Comparison of ENCODE assay signal across 11 cellular contexts in genomic region chr15:69032006-69032405, GRCh38. TPM values are rescaled to one million over a fixed set of nuclear protein-coding genes. Genes with fewer than 3 reads are reported as not detected.
A peak's percentile ranks its signal among the peaks of the same experiment; 100 is the strongest.
DNase-seq lines count a peak whose midpoint lies in the region; ATAC-seq lines count a peak whose summit lies in the region.
"Had no signal": no experiment of that assay in that cellular context is flagged by ENCODE, and none has a peak within 500 bp of the region (broad histone marks: within the 10 kb centered on the region; RNA-seq: fewer than 3 reads in every experiment).

No MANE protein-coding gene starts in this region.

- H3K9me3 ChIP-seq in iPS-18a (ENCODE audit: control insufficient read depth, low read depth, low read length) (no peaks in the 10 kb centered on the region), subcutaneous abdominal adipose tissue (ENCODE audit: control insufficient read depth in 5 of 5, low read length in 5 of 5) (no peaks in the 10 kb centered on the region)
- H3K9me3 ChIP-seq: sigmoid colon had no signal

- no peaks in the 10 kb centered on the region for H3K36me3 Mint-ChIP-seq in activated T-cell treated with anti-CD3 and anti-CD28 coated beads, Interleukin-2, amount 50 U/mL, for 4 hours (ENCODE audit: insufficient read depth)
- no peaks in the 10 kb centered on the region for H3K36me3 Mint-ChIP-seq in activated naive CD8-positive, alpha-beta T cell treated with anti-CD3 and anti-CD28 coated beads, Interleukin-2, amount 10 ng/mL, durations not matched to agents 7 days and 5 days
- H3K36me3 Mint-ChIP-seq in activated CD4-positive, alpha-beta memory T cell treated with anti-CD3 and anti-CD28 coated beads, Interleukin-2, amount 10 ng/mL, durations not matched to agents 7 days and 5 days (ENCODE audit: low read depth): no peaks in the 10 kb centered on the region

- no peaks in the 10 kb centered on the region for H3K9me3 Mint-ChIP-seq in activated T-cell treated with anti-CD3 and anti-CD28 coated beads, Interleukin-2, amount 50 U/mL, for 4 hours
- no peaks in the 10 kb centered on the region for H3K9me3 Mint-ChIP-seq in activated naive CD8-positive, alpha-beta T cell treated with anti-CD3 and anti-CD28 coated beads, Interleukin-2, amount 10 ng/mL, durations not matched to agents 7 days and 5 days
- no peaks in the 10 kb centered on the region for H3K9me3 Mint-ChIP-seq in activated CD4-positive, alpha-beta memory T cell treated with anti-CD3 and anti-CD28 coated beads, Interleukin-2, amount 10 ng/mL, durations not matched to agents 7 days and 5 days

- H3K4me3 Mint-ChIP-seq in activated T-cell treated with anti-CD3 and anti-CD28 coated beads, Interleukin-2, amount 50 U/mL, for 4 hours: peak overlapping the region; percentile 43
- H3K4me3 Mint-ChIP-seq in activated naive CD8-positive, alpha-beta T cell treated with anti-CD3 and anti-CD28 coated beads, Interleukin-2, amount 10 ng/mL, durations not matched to agents 7 days and 5 days: peak overlapping the region; percentile 53
- no peak overlapping the region for H3K4me3 Mint-ChIP-seq in activated CD4-positive, alpha-beta memory T cell treated with anti-CD3 and anti-CD28 coated beads, Interleukin-2, amount 10 ng/mL, durations not matched to agents 7 days and 5 days

- H3K27me3 ChIP-seq in iPS-18a (ENCODE audit: control insufficient read depth, insufficient read depth, low read length): peaks cover 18% of the 10 kb centered on the region
- peaks cover 0 to 11% (median 5%) of the 10 kb centered on the region in 5 donors for H3K27me3 ChIP-seq in subcutaneous abdominal adipose tissue (ENCODE audit: control insufficient read depth in 5 of 5, insufficient read depth in 4 of 5, low read length in 5 of 5)

- H3K27ac ChIP-seq in iPS-18a (ENCODE audit: low read length) (no peak overlapping the region), subcutaneous abdominal adipose tissue (ENCODE audit: low read depth, low read length) (no peak overlapping the region)
- H3K27ac ChIP-seq: sigmoid colon had no signal

- ATAC-seq in activated T-cell treated with anti-CD3 and anti-CD28 coated beads, Interleukin-2, amount 50 U/mL, for 4 hours: no peak
- no peak for ATAC-seq in activated naive CD8-positive, alpha-beta T cell treated with anti-CD3 and anti-CD28 coated beads, Interleukin-2, amount 10 ng/mL, durations not matched to agents 7 days and 5 days (ENCODE audit: low read depth)

- peaks cover 40% of the 10 kb centered on the region for H3K27me3 Mint-ChIP-seq in activated T-cell treated with anti-CD3 and anti-CD28 coated beads, Interleukin-2, amount 50 U/mL, for 4 hours (ENCODE audit: low read depth)
- peaks cover 8% of the 10 kb centered on the region for H3K27me3 Mint-ChIP-seq in activated naive CD8-positive, alpha-beta T cell treated with anti-CD3 and anti-CD28 coated beads, Interleukin-2, amount 10 ng/mL, durations not matched to agents 7 days and 5 days
- H3K27me3 Mint-ChIP-seq in activated CD4-positive, alpha-beta memory T cell treated with anti-CD3 and anti-CD28 coated beads, Interleukin-2, amount 10 ng/mL, durations not matched to agents 7 days and 5 days: peaks cover 14% of the 10 kb centered on the region

- H3K4me1 Mint-ChIP-seq in activated T-cell treated with anti-CD3 and anti-CD28 coated beads, Interleukin-2, amount 50 U/mL, for 4 hours (ENCODE audit: low read depth): peaks cover 3% of the 10 kb centered on the region
- H3K4me1 Mint-ChIP-seq in activated naive CD8-positive, alpha-beta T cell treated with anti-CD3 and anti-CD28 coated beads, Interleukin-2, amount 10 ng/mL, durations not matched to agents 7 days and 5 days: peaks cover 2% of the 10 kb centered on the region
- peaks cover 11% of the 10 kb centered on the region for H3K4me1 Mint-ChIP-seq in activated CD4-positive, alpha-beta memory T cell treated with anti-CD3 and anti-CD28 coated beads, Interleukin-2, amount 10 ng/mL, durations not matched to agents 7 days and 5 days

- H3K4me1 ChIP-seq in iPS-18a (ENCODE audit: control insufficient read depth, low read depth, low read length): no peaks in the 10 kb centered on the region
- H3K4me1 ChIP-seq in subcutaneous abdominal adipose tissue (ENCODE audit: control insufficient read depth in 5 of 5, insufficient read depth in 5 of 5, low read length in 5 of 5): peaks cover 0 to 10% (median 9%) of the 10 kb centered on the region in 5 donors

- DNase-seq in activated T-cell treated with anti-CD3 and anti-CD28 coated beads, Interleukin-2, amount 50 U/mL, for 4 hours: no peak
- DNase-seq in activated T-cell treated with anti-CD3 and anti-CD28 coated beads for 4 hours: no peak
- no peak for DNase-seq in activated naive CD8-positive, alpha-beta T cell treated with anti-CD3 and anti-CD28 coated beads, Interleukin-2, amount 10 ng/mL, durations not matched to agents 7 days and 5 days
- DNase-seq in activated CD4-positive, alpha-beta memory T cell treated with anti-CD3 and anti-CD28 coated beads, Interleukin-2, amount 10 ng/mL, durations not matched to agents 7 days and 5 days: no peak
- DNase-seq in anterior cingulate cortex (lab: John Stamatoyannopoulos, UW): no peak
- DNase-seq in NCI-H446 treated with DMSO at 0.1 percent for 48 hours (lab: John Stamatoyannopoulos, UW): no peak
- DNase-seq: NCI-H2171, sigmoid colon, SW 1271 had no signal

- H3K36me3 ChIP-seq in iPS-18a (ENCODE audit: control insufficient read depth, low read depth, low read length) (no peaks in the 10 kb centered on the region), subcutaneous abdominal adipose tissue (ENCODE audit: control insufficient read depth in 5 of 5, insufficient read depth in 5 of 5, low read length in 5 of 5) (no peaks in the 10 kb centered on the region)
- H3K36me3 ChIP-seq: sigmoid colon had no signal

- no peak overlapping the region for H3K27ac Mint-ChIP-seq in activated naive CD8-positive, alpha-beta T cell treated with anti-CD3 and anti-CD28 coated beads, Interleukin-2, amount 10 ng/mL, durations not matched to agents 7 days and 5 days
- no peak overlapping the region for H3K27ac Mint-ChIP-seq in activated CD4-positive, alpha-beta memory T cell treated with anti-CD3 and anti-CD28 coated beads, Interleukin-2, amount 10 ng/mL, durations not matched to agents 7 days and 5 days

- H3K4me3 ChIP-seq in iPS-18a (ENCODE audit: low read length) (peak overlapping the region; percentile 21), subcutaneous abdominal adipose tissue (ENCODE audit: low read depth in 1 of 5, low read length in 5 of 5) (peak overlapping the region in 4 of 5 donors; percentile 45 to 67 (median 58))

- POLR2A ChIA-PET in activated naive CD8-positive, alpha-beta T cell treated with anti-CD3 and anti-CD28 coated beads, Interleukin-2, amount 10 ng/mL, durations not matched to agents 7 days and 5 days (lab: Charles Lee): no interaction called here
- POLR2A ChIA-PET in activated CD4-positive, alpha-beta memory T cell treated with anti-CD3 and anti-CD28 coated beads, Interleukin-2, amount 10 ng/mL, durations not matched to agents 7 days and 5 days (lab: Charles Lee): no interaction called here

- no peak overlapping the region for H3K9ac ChIP-seq in iPS-18a (ENCODE audit: low read length)
- H3K9ac ChIP-seq in subcutaneous abdominal adipose tissue (ENCODE audit: low read length in 5 of 5): peak overlapping the region in 1 of 5 donors; percentile 32

- CTCF ChIA-PET in activated CD4-positive, alpha-beta memory T cell treated with anti-CD3 and anti-CD28 coated beads, Interleukin-2, amount 10 ng/mL, durations not matched to agents 7 days and 5 days (lab: Charles Lee): interaction anchor here (0.7 to 1.4 kb wide), 7 partner anchors 10 to 196 kb away, joined by 3 to 4 read pairs (median 3); no protein-coding TSS in a partner anchor

RNA-seq across cellular contexts. Expression of gene NOX5, which starts 17.5 kb away (rescaled TPM):
- not detected for total RNA-seq in activated T-cell treated with anti-CD3 and anti-CD28 coated beads, Interleukin-2, amount 50 U/mL, for 4 hours
- total RNA-seq in activated naive CD8-positive, alpha-beta T cell treated with anti-CD3 and anti-CD28 coated beads, Interleukin-2, amount 10 ng/mL, durations not matched to agents 7 days and 5 days: under 1 TPM in 1 of 2 experiments, not detected in 1; 0.06 TPM
- not detected for total RNA-seq in activated CD4-positive, alpha-beta memory T cell treated with anti-CD3 and anti-CD28 coated beads, Interleukin-2, amount 10 ng/mL, durations not matched to agents 7 days and 5 days
